In genomic region chr10:91163709-91164474, GRCh38 we compare ENCODE assay signal across 8 cellular contexts. TPM values are rescaled to one million over a fixed set of nuclear protein-coding genes. Genes with fewer than 3 reads are reported as not detected.
DNase-seq lines count a peak whose midpoint lies in the region; ATAC-seq, FAIRE-seq and TF ChIP-seq lines count a peak whose summit lies in the region.

No MANE protein-coding gene starts in this region.

- peak; percentile 70 for DNase-seq in activated CD4-positive, CD25-positive, alpha-beta regulatory T cell treated with anti-CD3 and anti-CD28 coated beads, Interleukin-2, amount 50 U/mL, for 72 hours
- peak; percentile 39 to 40 for DNase-seq in central memory CD8-positive, alpha-beta T cell (ENCODE audit: low spot score in 2 of 2)
- DNase-seq in kidney (peak; percentile 92), DMS153 treated with DMSO at 0.1 percent for 48 hours (lab: John Stamatoyannopoulos, UW; ENCODE audit: unreplicated experiment) (no peak)
- peak; percentile 83 for DNase-seq in stimulated activated CD4-positive, alpha-beta T cell treated with anti-CD3 and anti-CD28 coated beads, Interleukin-15, amount 100 ng/mL, for 24 hours

- H3K4me1 ChIP-seq in BLaER1 treated with 17β-estradiol and CSF1 and Interleukin-3, amounts not matched to agents 10 nM and 100 nM: peaks cover 4 to 20% (median 8%) of the 10 kb centered on the region in 10 experiments; a peak in 14 of 20 replicates
- H3K4me1 ChIP-seq in HUES64 (ENCODE audit: insufficient read depth, low read length) (no peaks in the 10 kb centered on the region), kidney (ENCODE audit: control insufficient read depth in 1 of 2, insufficient read depth in 1 of 2, low read depth in 1 of 2, low read length in 2 of 2) (peaks cover 4 to 17% of the 10 kb centered on the region in 2 donors)

- no peak for FAIRE-seq in kidney (lab: Jason Lieb, UNC)

- H3K27me3 ChIP-seq in BLaER1 treated with 17β-estradiol and CSF1 and Interleukin-3, amounts not matched to agents 10 nM and 100 nM: peaks cover 0 to 14% (median 9%) of the 10 kb centered on the region in 11 experiments; a peak in 9 of 22 replicates
- peaks cover 95% of the 10 kb centered on the region for H3K27me3 ChIP-seq in HUES64 (ENCODE audit: insufficient read depth, low read length)

- ATAC-seq in GM21381 (IDR thresholded peaks at IDR 0.05; ENCODE audit: unreplicated experiment): peak; percentile 18
- ATAC-seq in central memory CD8-positive, alpha-beta T cell (replicated peaks; ENCODE audit: extremely low read depth, poor library complexity, severe bottlenecking): peak; percentile 29

- H3K36me3 ChIP-seq in BLaER1 treated with 17β-estradiol and CSF1 and Interleukin-3, amounts not matched to agents 10 nM and 100 nM: no peaks in the 10 kb centered on the region
- no peaks in the 10 kb centered on the region for H3K36me3 ChIP-seq in HUES64 (ENCODE audit: insufficient read depth, low read length)
- no peaks in the 10 kb centered on the region for H3K36me3 ChIP-seq in kidney (ENCODE audit: control insufficient read depth in 1 of 2, insufficient read depth in 2 of 2, low read length in 2 of 2)

- WGBS in HUES64: 2% methylated on average over 60 of the region's 60 CpGs

- peak overlapping the region; percentile 79 to 95 (median 88) for H3K27ac ChIP-seq in BLaER1 treated with 17β-estradiol and CSF1 and Interleukin-3, amounts not matched to agents 10 nM and 100 nM
- no peak overlapping the region for H3K27ac ChIP-seq in HUES64 (ENCODE audit: low read depth, low read length)
- peak overlapping the region; percentile 84 to 96 for H3K27ac ChIP-seq in kidney (ENCODE audit: low read depth in 2 of 2, low read length in 2 of 2)

- H3K9me3 ChIP-seq in BLaER1 treated with 17β-estradiol and CSF1 and Interleukin-3, amounts not matched to agents 10 nM and 100 nM (replicated peaks in 1 of 11): peaks cover 0 to 6% (median 0%) of the 10 kb centered on the region in 11 experiments; a peak in 1 of 22 replicates
- no peaks in the 10 kb centered on the region for H3K9me3 ChIP-seq in HUES64 (ENCODE audit: insufficient read depth, low read depth, low read length)
- no peaks in the 10 kb centered on the region for H3K9me3 ChIP-seq in kidney (ENCODE audit: control insufficient read depth in 1 of 2, low read length in 2 of 2)

- intact Hi-C loops in kidney (cut with DNase I): loop anchor here (10.0 kb wide), 1 partner anchor 51 kb away; no protein-coding TSS in a partner anchor

- H3K4me3 ChIP-seq in BLaER1 treated with 17β-estradiol and CSF1 and Interleukin-3, amounts not matched to agents 10 nM and 100 nM: peak overlapping the region; percentile 69 to 94 (median 83)
- H3K4me3 ChIP-seq in HUES64 (ENCODE audit: low read length): peak overlapping the region; percentile 74
- H3K4me3 ChIP-seq in kidney (ENCODE audit: low read length in 2 of 2): peak overlapping the region; percentile 69 to 81

- no peaks in the 10 kb centered on the region for H3K27me3 Mint-ChIP-seq in central memory CD8-positive, alpha-beta T cell

- H4K20me1 ChIP-seq in BLaER1 treated with 17β-estradiol and CSF1 and Interleukin-3, amounts not matched to agents 10 nM and 100 nM: peaks cover 0 to 35% (median 0%) of the 10 kb centered on the region in 11 experiments; a peak in 8 of 22 replicates

- peak; percentile 4 for TF ChIP-seq CTCF in kidney (IDR thresholded peaks at IDR 0.05; ENCODE audit: borderline replicate concordance, extremely low read depth, insufficient read depth)

- H3K4me1 Mint-ChIP-seq in central memory CD8-positive, alpha-beta T cell: peaks cover 49% of the 10 kb centered on the region

- H3K4me2 ChIP-seq in BLaER1 treated with 17β-estradiol and CSF1 and Interleukin-3, amounts not matched to agents 10 nM and 100 nM: peak overlapping the region; percentile 86 to 96 (median 90)

- peak overlapping the region; percentile 81 to 98 (median 89) for H3K9ac ChIP-seq in BLaER1 treated with 17β-estradiol and CSF1 and Interleukin-3, amounts not matched to agents 10 nM and 100 nM
- peak overlapping the region; percentile 7; the same call in 1 of the 2 replicates for H3K9ac ChIP-seq in HUES64 (ENCODE audit: low read depth, low read length)
- peak overlapping the region; percentile 51 to 88 for H3K9ac ChIP-seq in kidney (ENCODE audit: low read length in 2 of 2)

- H3K4me3 Mint-ChIP-seq in central memory CD8-positive, alpha-beta T cell: peak overlapping the region; percentile 91

- H3K9me3 Mint-ChIP-seq in central memory CD8-positive, alpha-beta T cell: no peaks in the 10 kb centered on the region

- peaks cover 24% of the 10 kb centered on the region for H3K36me3 Mint-ChIP-seq in central memory CD8-positive, alpha-beta T cell (ENCODE audit: insufficient read depth)

- peak overlapping the region; percentile 96 for H3K27ac Mint-ChIP-seq in central memory CD8-positive, alpha-beta T cell (ENCODE audit: low read depth)

RNA-seq across cellular contexts. Expression of gene PCGF5, which starts 56.6 kb away (rescaled TPM):
- 9.6 TPM for polyA plus RNA-seq in HUES64 (2013, experiment 1 of 2)
- 10.6 TPM for polyA plus RNA-seq in HUES64 (2013, experiment 2 of 2)
- total RNA-seq in kidney: 49.1 TPM
- 26.8 TPM for polyA plus RNA-seq in kidney (ENCODE audit: insufficient read depth, low read depth, low replicate concordance)

Comparison
In these comparisons a context has a peak if more than half of its experiments do, and no peak if none do; other contexts are left out.
1. H3K9ac ChIP-seq: peak in every context shown above with its lines; median percentile 89 in BLaER1 treated with 17β-estradiol and CSF1 and Interleukin-3, amounts not matched to agents 10 nM and 100 nM; 70 in kidney; 7 in HUES64.